In the genomic region with DNA sequence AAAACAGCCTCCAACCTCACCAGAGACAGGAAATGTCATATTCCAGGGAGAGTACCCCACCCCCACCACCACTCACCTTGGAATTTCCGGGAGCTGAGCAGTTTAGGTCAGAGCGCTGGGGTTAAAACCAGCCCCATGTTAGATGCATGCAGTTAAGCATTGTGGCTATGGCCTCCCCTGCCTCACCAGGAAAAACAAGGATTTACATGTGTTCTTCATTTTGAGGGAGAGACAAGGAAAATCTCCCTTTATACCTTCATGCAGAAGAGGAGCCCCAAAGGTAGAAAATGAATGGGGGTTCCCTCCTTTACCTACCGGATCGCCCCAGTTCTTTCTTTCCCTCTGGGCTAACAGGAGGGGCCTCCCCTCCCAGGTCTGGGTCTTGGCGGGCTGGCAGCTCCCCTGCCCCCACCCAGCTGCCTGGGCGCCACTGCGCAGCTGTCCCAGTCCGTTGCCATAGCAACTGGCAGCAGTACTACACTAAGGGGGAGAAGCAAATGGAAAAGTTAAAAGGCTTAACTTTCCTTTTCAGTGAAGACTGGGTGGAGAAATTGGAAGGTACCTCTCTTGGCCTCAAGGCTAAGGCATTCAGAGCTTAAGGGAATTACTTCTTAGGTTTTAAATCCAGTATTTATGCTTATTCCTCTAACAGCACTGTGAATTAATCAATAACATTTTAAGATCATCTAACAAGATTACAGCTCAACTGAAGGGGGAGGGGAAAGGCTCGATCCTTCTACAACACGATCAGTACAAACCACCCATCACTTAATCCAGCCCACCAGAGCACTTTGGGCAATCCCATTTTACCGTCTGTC, we compare ENCODE assay signal across 8 cellular contexts. TPM values are rescaled to one million over a fixed set of nuclear protein-coding genes. Genes with fewer than 3 reads are reported as not detected.
DNase-seq lines count a peak whose midpoint lies in the region; ATAC-seq, FAIRE-seq and TF ChIP-seq lines count a peak whose summit lies in the region.

No MANE protein-coding gene starts in this region.

- H4K20me1 ChIP-seq in endothelial cell of umbilical vein (replicated peaks; ENCODE audit: control insufficient read depth, extremely low read depth, insufficient read depth, low read length), result no peaks in the 10 kb centered on the region

- no peaks in the 10 kb centered on the region for H3K27me3 Mint-ChIP-seq in activated CD8-positive, alpha-beta memory T cell treated with anti-CD3 and anti-CD28 coated beads, Interleukin-2, amount 10 ng/mL, durations not matched to agents 7 days and 5 days
- no peaks in the 10 kb centered on the region for H3K27me3 Mint-ChIP-seq in memory B cell

- H3K4me2 ChIP-seq in endothelial cell of umbilical vein (ENCODE audit: insufficient read depth, low read length), result peak overlapping the region; percentile 91

- no peaks in the 10 kb centered on the region for H3K9me3 Mint-ChIP-seq in activated CD8-positive, alpha-beta memory T cell treated with anti-CD3 and anti-CD28 coated beads, Interleukin-2, amount 10 ng/mL, durations not matched to agents 7 days and 5 days (ENCODE audit: low read depth)
- no peaks in the 10 kb centered on the region for H3K9me3 Mint-ChIP-seq in memory B cell

- CTCF ChIA-PET in activated CD8-positive, alpha-beta memory T cell treated with anti-CD3 and anti-CD28 coated beads, Interleukin-2, amount 10 ng/mL, durations not matched to agents 7 days and 5 days (lab: Charles Lee), result interaction anchor here (1.2 to 2.2 kb wide), 5 partner anchors 8 to 109 kb away, joined by 3 to 10 read pairs (median 3); no protein-coding TSS in a partner anchor
- CTCF ChIA-PET in endothelial cell of umbilical vein (lab: Charles Lee), result interaction anchor here (1.0 to 4.0 kb wide), 13 partner anchors 8 to 140 kb away, joined by 3 to 41 read pairs (median 4); partner anchors contain the start of genes CBX5, COPZ1 and HNRNPA1

- peaks cover 40% of the 10 kb centered on the region for H3K4me1 ChIP-seq in endothelial cell of umbilical vein (ENCODE audit: control insufficient read depth, extremely low read depth, insufficient read depth, low read length)

- DNase-seq in NCI-H460 (ENCODE audit: extremely low read depth, low read depth) (peak; percentile 61), endothelial cell of umbilical vein (ENCODE audit: low read depth, low spot score) (peak; percentile 90), memory B cell (ENCODE audit: low spot score in 2 of 2) (peak; percentile 40 to 43), SKM-1 treated with dmso at 0.1 percent for 144 hours (lab: John Stamatoyannopoulos, UW; ENCODE audit: unreplicated experiment) (no peak)
- no peak for DNase-seq in activated CD8-positive, alpha-beta memory T cell treated with anti-CD3 and anti-CD28 coated beads, Interleukin-2, amount 10 ng/mL, durations not matched to agents 7 days and 5 days
- DNase-seq in stimulated activated naive CD4-positive, alpha-beta T cell treated with Interleukin-2 at 50 U/mL for 16 hours (lab: John Stamatoyannopoulos, UW), result peak; percentile 19

- no peak overlapping the region for H2AFZ ChIP-seq in endothelial cell of umbilical vein (ENCODE audit: low read depth, low read length)

- no peaks in the 10 kb centered on the region for H3K9me1 ChIP-seq in endothelial cell of umbilical vein (replicated peaks; ENCODE audit: control insufficient read depth, extremely low read depth, insufficient read depth, low read length)

- H3K36me3 Mint-ChIP-seq in activated CD8-positive, alpha-beta memory T cell treated with anti-CD3 and anti-CD28 coated beads, Interleukin-2, amount 10 ng/mL, durations not matched to agents 7 days and 5 days, result peaks cover 30% of the 10 kb centered on the region
- peaks cover 7% of the 10 kb centered on the region for H3K36me3 Mint-ChIP-seq in memory B cell

- H3K27ac Mint-ChIP-seq in activated CD8-positive, alpha-beta memory T cell treated with anti-CD3 and anti-CD28 coated beads, Interleukin-2, amount 10 ng/mL, durations not matched to agents 7 days and 5 days, result no peak overlapping the region
- peak overlapping the region; percentile 84 for H3K27ac Mint-ChIP-seq in memory B cell

- no peak for TF ChIP-seq CTCF in endothelial cell of umbilical vein (IDR thresholded peaks at IDR 0.05; ENCODE audit: extremely low read depth in 1 of 2, insufficient read depth in 1 of 2, low read depth in 1 of 2, low read length in 2 of 2)

- FAIRE-seq in endothelial cell of umbilical vein (lab: Jason Lieb, UNC), result peak; percentile 84

- TF ChIP-seq POLR2A in endothelial cell of umbilical vein (IDR thresholded peaks at IDR 0.05; ENCODE audit: low read depth, low read length), result peak; percentile 49

- ATAC-seq in GM18498 (IDR thresholded peaks at IDR 0.05; ENCODE audit: unreplicated experiment), result peak; percentile 61
- ATAC-seq in HG03135 (IDR thresholded peaks at IDR 0.05; ENCODE audit: unreplicated experiment), result peak; percentile 82
- ATAC-seq in activated CD8-positive, alpha-beta memory T cell treated with anti-CD3 and anti-CD28 coated beads, Interleukin-2, amount 10 ng/mL, durations not matched to agents 7 days and 5 days, result peak; percentile 70
- peak; percentile 96 for ATAC-seq in memory B cell (ENCODE audit: low read depth)

- no peaks in the 10 kb centered on the region for H3K9me3 ChIP-seq in endothelial cell of umbilical vein (replicated peaks; ENCODE audit: control insufficient read depth, insufficient read depth, low read length)

- dilution Hi-C loops in endothelial cell of umbilical vein (cut with MboI; ENCODE audit: extremely low pct_ligation_motif_present, low sequenced_read_pairs), result no loop called here

- POLR2A ChIA-PET in endothelial cell of umbilical vein (lab: Charles Lee), result interaction anchor here (1.6 to 6.6 kb wide), 2 partner anchors 21 to 24 kb away, joined by 4 to 29 read pairs; partner anchors contain the start of genes CBX5 and HNRNPA1

- peak overlapping the region; percentile 74 for H3K9ac ChIP-seq in endothelial cell of umbilical vein (replicated peaks; ENCODE audit: extremely low read depth, insufficient read depth, low read length)

- BruUV-seq in endothelial cell of umbilical vein (replicated peaks; lab: Mats Ljungman, UMichigan), result TSS peak; percentile 86

- peak overlapping the region; percentile 10 to 76 (median 31) for H3K4me3 ChIP-seq in endothelial cell of umbilical vein (replicated peaks in 1 of 3; ENCODE audit: insufficient read depth in 1 of 3, low read depth in 1 of 3, low read length in 3 of 3)

- H3K27me3 ChIP-seq in endothelial cell of umbilical vein (ENCODE audit: control insufficient read depth in 2 of 2, insufficient read depth in 2 of 2, low read length in 2 of 2), result no peaks in the 10 kb centered on the region

- peak overlapping the region; percentile 74 for H3K27ac ChIP-seq in endothelial cell of umbilical vein (ENCODE audit: insufficient read depth, low read depth, low read length)

- peaks cover 7% of the 10 kb centered on the region in 2 experiments for H3K36me3 ChIP-seq in endothelial cell of umbilical vein (ENCODE audit: control insufficient read depth in 2 of 2, extremely low read depth in 1 of 2, insufficient read depth in 2 of 2, low read length in 2 of 2)

- no peak overlapping the region for H3K4me3 Mint-ChIP-seq in activated CD8-positive, alpha-beta memory T cell treated with anti-CD3 and anti-CD28 coated beads, Interleukin-2, amount 10 ng/mL, durations not matched to agents 7 days and 5 days
- peak overlapping the region; percentile 73 for H3K4me3 Mint-ChIP-seq in memory B cell

- intact Hi-C loops in endothelial cell of umbilical vein (cut with micrococcal nuclease), result loop anchor here (1.0 to 2.0 kb wide), 3 partner anchors 20 to 99 kb away; partner anchors contain the start of gene COPZ1

- H3K4me1 Mint-ChIP-seq in activated CD8-positive, alpha-beta memory T cell treated with anti-CD3 and anti-CD28 coated beads, Interleukin-2, amount 10 ng/mL, durations not matched to agents 7 days and 5 days, result peaks cover 26% of the 10 kb centered on the region
- peaks cover 6% of the 10 kb centered on the region for H3K4me1 Mint-ChIP-seq in memory B cell

- H3K79me2 ChIP-seq in endothelial cell of umbilical vein (ENCODE audit: control insufficient read depth, insufficient read depth, low read length), result peaks cover 42% of the 10 kb centered on the region

RNA-seq across cellular contexts. Expression of gene CBX5, which starts 20.5 kb away (rescaled TPM):
- total RNA-seq in NCI-H460 (2014; rRNA removed; shearing (Covaris generic)), result 41.6 and 48.5 TPM in 2 replicates
- 33.3 and 40.5 TPM in 2 replicates for polyA plus RNA-seq in NCI-H460 (2014; cell fraction: nucleus; rRNA removed)
- total RNA-seq in activated CD8-positive, alpha-beta memory T cell treated with anti-CD3 and anti-CD28 coated beads, Interleukin-2, amount 10 ng/mL, durations not matched to agents 7 days and 5 days, result 100 to 1,000 TPM; 102 to 113 TPM
- total RNA-seq in endothelial cell of umbilical vein, result 111 TPM in 2 replicates
- 20.4 and 22.8 TPM in 2 replicates for polyA plus RNA-seq in endothelial cell of umbilical vein
- polyA plus RNA-seq in endothelial cell of umbilical vein (2011; cell fraction: cytosol; rRNA removed), result 23.7 and 24.8 TPM in 2 replicates
- polyA plus RNA-seq in endothelial cell of umbilical vein (2011; cell fraction: nucleus; rRNA removed), result 19.2 and 29.7 TPM in 2 replicates
- polyA plus RNA-seq in endothelial cell of umbilical vein (2012), result 23.5 and 32.2 TPM in 2 replicates
- 107 and 135 TPM in 2 replicates for polyA minus RNA-seq in endothelial cell of umbilical vein
- 45.5 TPM for polyA minus RNA-seq in endothelial cell of umbilical vein (2011; cell fraction: cytosol; rRNA and poly(A)+ RNA removed)
- 25.4 and 42.8 TPM in 2 replicates for polyA minus RNA-seq in endothelial cell of umbilical vein (2011; cell fraction: nucleus; rRNA and poly(A)+ RNA removed)

RNA-seq across cellular contexts. Expression of gene HNRNPA1, which starts 21.1 kb away (rescaled TPM):
- 612 and 670 TPM in 2 replicates for total RNA-seq in NCI-H460 (2014; rRNA removed; shearing (Covaris generic))
- 503 and 568 TPM in 2 replicates for polyA plus RNA-seq in NCI-H460 (2014; cell fraction: nucleus; rRNA removed)
- 1,000 to 10,000 TPM; 1,232 to 1,373 TPM for total RNA-seq in activated CD8-positive, alpha-beta memory T cell treated with anti-CD3 and anti-CD28 coated beads, Interleukin-2, amount 10 ng/mL, durations not matched to agents 7 days and 5 days
- 1,437 and 1,470 TPM in 2 replicates for total RNA-seq in endothelial cell of umbilical vein
- 340 and 566 TPM in 2 replicates for polyA plus RNA-seq in endothelial cell of umbilical vein
- 1,013 and 1,302 TPM in 2 replicates for polyA plus RNA-seq in endothelial cell of umbilical vein (2011; cell fraction: cytosol; rRNA removed)
- 710 and 849 TPM in 2 replicates for polyA plus RNA-seq in endothelial cell of umbilical vein (2011; cell fraction: nucleus; rRNA removed)
- polyA plus RNA-seq in endothelial cell of umbilical vein (2012), result 1,410 and 1,644 TPM in 2 replicates
- 867 and 877 TPM in 2 replicates for polyA minus RNA-seq in endothelial cell of umbilical vein
- polyA minus RNA-seq in endothelial cell of umbilical vein (2011; cell fraction: cytosol; rRNA and poly(A)+ RNA removed), result 521 TPM
- 264 and 350 TPM in 2 replicates for polyA minus RNA-seq in endothelial cell of umbilical vein (2011; cell fraction: nucleus; rRNA and poly(A)+ RNA removed)

RNA-seq across cellular contexts. Expression of gene NFE2, which starts 41.4 kb away (rescaled TPM):
- total RNA-seq in NCI-H460 (2014; rRNA removed; shearing (Covaris generic)), result 0.69 and 0.72 TPM in 2 replicates
- polyA plus RNA-seq in NCI-H460 (2014; cell fraction: nucleus; rRNA removed), result 0.16 and 0.96 TPM in 2 replicates
- total RNA-seq in activated CD8-positive, alpha-beta memory T cell treated with anti-CD3 and anti-CD28 coated beads, Interleukin-2, amount 10 ng/mL, durations not matched to agents 7 days and 5 days, result not detected
- not detected in 2 replicates for total RNA-seq in endothelial cell of umbilical vein
- polyA plus RNA-seq in endothelial cell of umbilical vein, result not detected in 2 replicates
- not detected in 2 replicates for polyA plus RNA-seq in endothelial cell of umbilical vein (2011; cell fraction: cytosol; rRNA removed)
- polyA plus RNA-seq in endothelial cell of umbilical vein (2011; cell fraction: nucleus; rRNA removed), result not detected in 2 replicates
- not detected in 2 replicates for polyA plus RNA-seq in endothelial cell of umbilical vein (2012)
- 1.7 and 3.9 TPM in 2 replicates for polyA minus RNA-seq in endothelial cell of umbilical vein
- polyA minus RNA-seq in endothelial cell of umbilical vein (2011; cell fraction: cytosol; rRNA and poly(A)+ RNA removed), result 1.6 TPM
- polyA minus RNA-seq in endothelial cell of umbilical vein (2011; cell fraction: nucleus; rRNA and poly(A)+ RNA removed), result not detected in 2 replicates

Comparison
In these comparisons a context has a peak if more than half of its experiments do, and no peak if none do; other contexts are left out.
1. DNase-seq: peak in NCI-H460 (single experiment), endothelial cell of umbilical vein (single experiment), memory B cell (2 of 2) and stimulated activated naive CD4-positive, alpha-beta T cell treated with Interleukin-2 at 50 U/mL for 16 hours (single experiment); none in activated CD8-positive, alpha-beta memory T cell treated with anti-CD3 and anti-CD28 coated beads, Interleukin-2, amount 10 ng/mL, durations not matched to agents 7 days and 5 days (single experiment) and SKM-1 treated with dmso at 0.1 percent for 144 hours (single experiment).
2. Peak in every context shown above with its lines, with median percentiles within 50 percentile points of each other: ATAC-seq.